Comparison of ENCODE assay signal across 1 cellular context in genomic region chr1:5877683-5878530, GRCh38.
TF ChIP-seq lines count a peak whose summit lies in the region.

No MANE protein-coding gene starts in this region.

TF ChIP-seq in H1, 55 proteins besides CTCF, POLR2A, EP300 and RAD21 (continued from another document):
- TF ChIP-seq SUZ12 (IDR thresholded peaks at IDR 0.05; ENCODE audit: low read length): no peak
